30 cellular contexts compared by ENCODE assay signal in the genomic region with DNA sequence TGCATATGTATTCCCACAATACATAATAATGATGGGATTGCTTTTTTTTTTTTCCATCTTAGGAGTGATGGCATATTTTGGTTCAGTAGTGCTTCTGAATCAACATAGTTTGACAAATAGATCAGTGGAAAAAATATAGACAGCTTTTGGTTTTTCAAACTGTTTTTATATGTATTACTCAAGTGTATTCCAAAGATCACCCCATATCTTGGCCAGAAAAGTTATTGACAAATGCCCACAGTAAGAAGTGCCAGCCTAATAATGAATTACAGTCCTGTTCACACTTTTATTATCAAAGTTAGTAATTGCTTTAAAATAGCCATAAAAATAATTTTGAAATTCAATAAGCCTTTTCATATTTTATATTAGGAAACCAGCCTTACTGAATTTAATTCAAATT.
DNase-seq lines count a peak whose midpoint lies in the region; ATAC-seq, FAIRE-seq and TF ChIP-seq lines count a peak whose summit lies in the region.
"Had no signal": no experiment of that assay in that cellular context is flagged by ENCODE, and none has a peak within 500 bp of the region (broad histone marks: within the 10 kb centered on the region; RNA-seq: fewer than 3 reads in every experiment).

No MANE protein-coding gene starts in this region.

- intact Hi-C loops in right lobe of liver (cut with DNase I), result no loop called here
- intact Hi-C loops in HepG2 (cut with micrococcal nuclease; ENCODE audit: unreplicated experiment), result no loop called here
- intact Hi-C loops in PC-9 (cut with micrococcal nuclease; ENCODE audit: unreplicated experiment), result no loop called here

- H3K36me3 ChIP-seq in right lobe of liver (no peaks in the 10 kb centered on the region), HepG2 (replicated peaks in 1 of 2; ENCODE audit: control insufficient read depth in 1 of 2, insufficient read depth in 2 of 2, low read length in 2 of 2) (no peaks in the 10 kb centered on the region), PC-9 (ENCODE audit: low read depth) (no peaks in the 10 kb centered on the region)
- H3K36me3 ChIP-seq: BE2C; BLaER1; BLaER1 treated with 17β-estradiol and CSF1 and Interleukin-3, amounts not matched to agents 10 nM and 100 nM had no signal

- H4K20me1 ChIP-seq in HepG2 (ENCODE audit: insufficient read depth, low read length), result no peaks in the 10 kb centered on the region
- H4K20me1 ChIP-seq in PC-9 (ENCODE audit: insufficient read depth), result no peaks in the 10 kb centered on the region
- H4K20me1 ChIP-seq: BLaER1; BLaER1 treated with 17β-estradiol and CSF1 and Interleukin-3, amounts not matched to agents 10 nM and 100 nM had no signal

- H3K79me2 ChIP-seq in HepG2 (ENCODE audit: insufficient read depth, low read length) (no peaks in the 10 kb centered on the region), PC-9 (ENCODE audit: low read depth) (no peaks in the 10 kb centered on the region)

- H3K27ac ChIP-seq in right lobe of liver, result no peak overlapping the region
- no peak overlapping the region for H3K27ac ChIP-seq in HepG2 (ENCODE audit: extremely low read length, insufficient read depth, low read length)
- no peak overlapping the region for H3K27ac ChIP-seq in PC-9
- H3K27ac ChIP-seq: 22Rv1; A549; BLaER1; BLaER1 treated with 17β-estradiol and CSF1 and Interleukin-3, amounts not matched to agents 10 nM and 100 nM; C4-2B had no signal

- POLR2A ChIA-PET in HepG2 (lab: Yijun Ruan, JAX) (no interaction called here), PC-9 (lab: Charles Lee; ENCODE audit: unreplicated experiment) (no interaction called here)

- no peak overlapping the region for H3K4me3 ChIP-seq in right lobe of liver
- no peak overlapping the region for H3K4me3 ChIP-seq in HepG2 (replicated peaks in 1 of 3; ENCODE audit: insufficient read depth in 1 of 3, low read depth in 2 of 3, low read length in 3 of 3)
- no peak overlapping the region for H3K4me3 ChIP-seq in PC-9
- H3K4me3 ChIP-seq: A549; BLaER1; BLaER1 treated with 17β-estradiol and CSF1 and Interleukin-3, amounts not matched to agents 10 nM and 100 nM had no signal

- no peaks in the 10 kb centered on the region for H3K9me2 ChIP-seq in PC-9 (ENCODE audit: insufficient read depth)

- CTCF ChIA-PET in HepG2 (lab: Yijun Ruan, JAX; ENCODE audit: low intra/inter-chr PET ratio, low total read pairs), result no interaction called here
- CTCF ChIA-PET in PC-9 (lab: Charles Lee), result no interaction called here

- H2AFZ ChIP-seq in HepG2 (ENCODE audit: low read length) (no peak overlapping the region), PC-9 (no peak overlapping the region)

- H3K4me1 ChIP-seq in right lobe of liver, result peaks cover 0 to 12% (median 0%) of the 10 kb centered on the region in 4 donors
- H3K4me1 ChIP-seq in HepG2 (ENCODE audit: insufficient read depth, low read length), result no peaks in the 10 kb centered on the region
- H3K4me1 ChIP-seq in PC-9 (replicated peaks; ENCODE audit: insufficient read depth), result no peaks in the 10 kb centered on the region
- H3K4me1 ChIP-seq: A549; BE2C; BLaER1; BLaER1 treated with 17β-estradiol and CSF1 and Interleukin-3, amounts not matched to agents 10 nM and 100 nM; Caco-2 had no signal

- no peak overlapping the region for H3K9ac ChIP-seq in HepG2 (ENCODE audit: insufficient read depth, low read depth, low read length)
- H3K9ac ChIP-seq: BLaER1; BLaER1 treated with 17β-estradiol and CSF1 and Interleukin-3, amounts not matched to agents 10 nM and 100 nM had no signal

- TF ChIP-seq POLR2A in right lobe of liver (IDR thresholded peaks at IDR 0.05) (no peak), HepG2 (IDR thresholded peaks at IDR 0.05; ENCODE audit: insufficient read depth in 1 of 2, low read depth in 2 of 2, low read length in 2 of 2) (no peak)

- in situ Hi-C loops in HepG2 (cut with HindIII; ENCODE audit: extremely low pct_ligation_motif_present, low pct_unique_long_range_greater_than_20kb), result no loop called here

- no peak for TF ChIP-seq RAD21 in HepG2 (CRISPR knock-in tag; IDR thresholded peaks at IDR 0.05)

- H3K9me3 ChIP-seq in right lobe of liver (no peaks in the 10 kb centered on the region), HepG2 (ENCODE audit: low read length) (no peaks in the 10 kb centered on the region), PC-9 (ENCODE audit: insufficient read depth, low read depth) (no peaks in the 10 kb centered on the region)
- H3K9me3 ChIP-seq: A549; BE2C; BLaER1; BLaER1 treated with 17β-estradiol and CSF1 and Interleukin-3, amounts not matched to agents 10 nM and 100 nM; Caco-2 had no signal

- no peak for FAIRE-seq in HepG2 (lab: Jason Lieb, UNC)
- FAIRE-seq: A204.1, A549 had no signal

- BruUV-seq in HepG2 (replicated peaks; lab: Mats Ljungman, UMichigan), result no TSS peak
- no TSS peak for BruUV-seq in PC-9 (replicated peaks; lab: Mats Ljungman, UMichigan)

- H3K27me3 ChIP-seq in right lobe of liver (no peaks in the 10 kb centered on the region), HepG2 (ENCODE audit: control insufficient read depth in 1 of 2, insufficient read depth in 2 of 2, low read length in 2 of 2) (no peaks in the 10 kb centered on the region), PC-9 (ENCODE audit: insufficient read depth, low read depth) (no peaks in the 10 kb centered on the region)
- H3K27me3 ChIP-seq: BE2C; BLaER1; BLaER1 treated with 17β-estradiol and CSF1 and Interleukin-3, amounts not matched to agents 10 nM and 100 nM had no signal

- peak; percentile 18 to 60 (median 50) for ATAC-seq in right lobe of liver
- ATAC-seq in HepG2, result no peak
- peak; percentile 62 for ATAC-seq in left lobe of liver
- ATAC-seq: A549; CD8-positive, alpha-beta T cell had no signal

- no peak for TF ChIP-seq EP300 in HepG2 (IDR thresholded peaks at IDR 0.05; ENCODE audit: low read depth in 2 of 2, low read length in 2 of 2)
- TF ChIP-seq EP300 in HepG2 (CRISPR knock-in tag; IDR thresholded peaks at IDR 0.05; ENCODE audit: borderline replicate concordance), result no peak

- no peak overlapping the region for H3K4me2 ChIP-seq in HepG2 (ENCODE audit: low read depth, low read length)
- H3K4me2 ChIP-seq in PC-9, result no peak overlapping the region
- H3K4me2 ChIP-seq: A549; BLaER1; BLaER1 treated with 17β-estradiol and CSF1 and Interleukin-3, amounts not matched to agents 10 nM and 100 nM had no signal

- DNase-seq in right lobe of liver (no peak), HepG2 (ENCODE audit: low spot score) (no peak), left lobe of liver (ENCODE audit: low spot score) (no peak), PC-9 (no peak)
- DNase-seq: 8988T; ACHN; AML-193; BE2C; C1 segment of cervical spinal cord; Caco-2; Calu3; CD4-positive, alpha-beta memory T cell; CD4-positive, alpha-beta T cell; CD4-positive, CD25-positive, alpha-beta regulatory T cell; CD8-positive, alpha-beta memory T cell; CD8-positive, alpha-beta T cell; COR-L47; DMS 273 treated with DMSO at 0.1 percent for 48 hours; DMS153; DMS53; DMS79; DMS79 treated with DMSO at 0.1 percent for 48 hours; DND-41; EL had no signal

- H3F3A ChIP-seq in PC-9 (ENCODE audit: insufficient read depth, low read depth), result no peaks in the 10 kb centered on the region

- TF ChIP-seq CTCF in right lobe of liver (IDR thresholded peaks at IDR 0.05) (no peak), HepG2 (CRISPR knock-in tag; IDR thresholded peaks at IDR 0.05) (no peak), PC-9 (conservative IDR thresholded peaks at IDR 0.05) (no peak)

TF ChIP-seq in HepG2, 621 proteins besides CTCF, POLR2A, EP300 and RAD21 (continues in another document):
- TF ChIP-seq ZNF432 (CRISPR knock-in tag; IDR thresholded peaks at IDR 0.05; ENCODE audit: borderline replicate concordance), result no peak
- TF ChIP-seq ZNF484 (CRISPR knock-in tag; IDR thresholded peaks at IDR 0.05; ENCODE audit: borderline replicate concordance, low read depth), result no peak
- TF ChIP-seq, protein P1, sequence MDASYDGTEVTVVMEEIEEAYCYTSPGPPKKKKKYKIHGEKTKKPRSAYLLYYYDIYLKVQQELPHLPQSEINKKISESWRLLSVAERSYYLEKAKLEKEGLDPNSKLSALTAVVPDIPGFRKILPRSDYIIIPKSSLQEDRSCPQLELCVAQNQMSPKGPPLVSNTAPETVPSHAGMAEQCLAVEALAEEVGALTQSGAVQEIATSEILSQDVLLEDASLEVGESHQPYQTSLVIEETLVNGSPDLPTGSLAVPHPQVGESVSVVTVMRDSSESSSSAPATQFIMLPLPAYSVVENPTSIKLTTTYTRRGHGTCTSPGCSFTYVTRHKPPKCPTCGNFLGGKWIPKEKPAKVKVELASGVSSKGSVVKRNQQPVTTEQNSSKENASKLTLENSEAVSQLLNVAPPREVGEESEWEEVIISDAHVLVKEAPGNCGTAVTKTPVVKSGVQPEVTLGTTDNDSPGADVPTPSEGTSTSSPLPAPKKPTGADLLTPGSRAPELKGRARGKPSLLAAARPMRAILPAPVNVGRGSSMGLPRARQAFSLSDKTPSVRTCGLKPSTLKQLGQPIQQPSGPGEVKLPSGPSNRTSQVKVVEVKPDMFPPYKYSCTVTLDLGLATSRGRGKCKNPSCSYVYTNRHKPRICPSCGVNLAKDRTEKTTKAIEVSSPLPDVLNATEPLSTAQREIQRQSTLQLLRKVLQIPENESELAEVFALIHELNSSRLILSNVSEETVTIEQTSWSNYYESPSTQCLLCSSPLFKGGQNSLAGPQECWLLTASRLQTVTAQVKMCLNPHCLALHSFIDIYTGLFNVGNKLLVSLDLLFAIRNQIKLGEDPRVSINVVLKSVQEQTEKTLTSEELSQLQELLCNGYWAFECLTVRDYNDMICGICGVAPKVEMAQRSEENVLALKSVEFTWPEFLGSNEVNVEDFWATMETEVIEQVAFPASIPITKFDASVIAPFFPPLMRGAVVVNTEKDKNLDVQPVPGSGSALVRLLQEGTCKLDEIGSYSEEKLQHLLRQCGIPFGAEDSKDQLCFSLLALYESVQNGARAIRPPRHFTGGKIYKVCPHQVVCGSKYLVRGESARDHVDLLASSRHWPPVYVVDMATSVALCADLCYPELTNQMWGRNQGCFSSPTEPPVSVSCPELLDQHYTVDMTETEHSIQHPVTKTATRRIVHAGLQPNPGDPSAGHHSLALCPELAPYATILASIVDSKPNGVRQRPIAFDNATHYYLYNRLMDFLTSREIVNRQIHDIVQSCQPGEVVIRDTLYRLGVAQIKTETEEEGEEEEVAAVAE (CRISPR knock-in tag; IDR thresholded peaks at IDR 0.05; ENCODE audit: borderline replicate concordance), result no peak
- TF ChIP-seq ZFX (CRISPR knock-in tag; IDR thresholded peaks at IDR 0.05; ENCODE audit: low read depth), result no peak
- no peak for TF ChIP-seq ZNF543 (CRISPR knock-in tag; IDR thresholded peaks at IDR 0.05)
- no peak for TF ChIP-seq KLF11 (CRISPR knock-in tag; IDR thresholded peaks at IDR 0.05)
